8 cellular contexts compared by ENCODE assay signal in genomic region chr2:201071305-201072200, GRCh38. TPM values are rescaled to one million over a fixed set of nuclear protein-coding genes. Genes with fewer than 3 reads are reported as not detected.
DNase-seq lines count a peak whose midpoint lies in the region; ATAC-seq, FAIRE-seq and TF ChIP-seq lines count a peak whose summit lies in the region.

Gene HYCC2 (minus strand): TSS chr2:201071671. CDS start chr2:201024009, 47,662 bp downstream.
Gene NDUFB3 (plus strand): TSS chr2:201072001. CDS start chr2:201078883, 6,882 bp downstream.

- intact Hi-C loops in psoas muscle (cut with DNase I): loop anchor here (1.0 to 10.0 kb wide), 6 partner anchors 41 to 167 kb away; partner anchors contain the start of genes ORC2 (in 2 of the 2) and CFLAR (in 1 of the 2)

- peak within 1 kb of the TSS; percentile 100 for H3K4me3 Mint-ChIP-seq in T-helper 17 cell

- H3K4me1 Mint-ChIP-seq in T-helper 17 cell: peaks cover 41% of the 10 kb centered on the region

- H3K4me1 ChIP-seq in right atrium auricular region (peaks cover 0 to 44% of the 10 kb centered on the region in 2 donors), psoas muscle (peaks cover 56% of the 10 kb centered on the region)

- H3K27me3 ChIP-seq in right atrium auricular region: no peaks in the 10 kb centered on the region
- no peaks in the 10 kb centered on the region for H3K27me3 ChIP-seq in psoas muscle (ENCODE audit: insufficient read depth in 3 of 3, low read length in 2 of 3)

- TF ChIP-seq CTCF in right atrium auricular region (IDR thresholded peaks at IDR 0.05): peak; percentile 11 to 55
- peak; percentile 36 for TF ChIP-seq CTCF in psoas muscle (IDR thresholded peaks at IDR 0.05)

- peak within 1 kb of the TSS; percentile 99 for H3K27ac Mint-ChIP-seq in T-helper 17 cell

- WGBS in psoas muscle, 3 donors: 0 to 1% (median 0%) methylated on average over 44 to 48 of the region's 48 CpGs

- peak; percentile 97 for FAIRE-seq in urothelium cell line (lab: Jason Lieb, UNC)

- H3K27me3 Mint-ChIP-seq in T-helper 17 cell: no peaks in the 10 kb centered on the region

- ATAC-seq in GM18498 (IDR thresholded peaks at IDR 0.05; ENCODE audit: unreplicated experiment) (peak; percentile 98), HG02938 (IDR thresholded peaks at IDR 0.05; ENCODE audit: unreplicated experiment) (peak; percentile 96), T-helper 17 cell (peak; percentile 94), psoas muscle (peak; percentile 98 to 100 (median 99))

- H3K27ac ChIP-seq in angular gyrus (ENCODE audit: low read depth, low read length) (peak within 1 kb of the TSS; percentile 94), right atrium auricular region (peak within 1 kb of the TSS; percentile 86 to 89), psoas muscle (peak within 1 kb of the TSS; percentile 95)

- H3K9me3 ChIP-seq in T-helper 17 cell (ENCODE audit: control insufficient read depth, low read length, poor library complexity, severe bottlenecking) (no peaks in the 10 kb centered on the region), right atrium auricular region (no peaks in the 10 kb centered on the region), psoas muscle (no peaks in the 10 kb centered on the region)

- H3K36me3 ChIP-seq in right atrium auricular region: no peaks in the 10 kb centered on the region
- no peaks in the 10 kb centered on the region for H3K36me3 ChIP-seq in psoas muscle (ENCODE audit: insufficient read depth in 1 of 2, low read depth in 1 of 2)

- DNase-seq in NCI-H1694 treated with DMSO at 0.1 percent for 48 hours (lab: John Stamatoyannopoulos, UW): peak; percentile 94
- DNase-seq in T-helper 17 cell: peak; percentile 84 to 89 (median 87)
- peak; percentile 93 for DNase-seq in right atrium auricular region (ENCODE audit: low spot score)
- peak; percentile 87 to 95 for DNase-seq in psoas muscle
- DNase-seq in urothelium cell line (ENCODE audit: low spot score): peak; percentile 97

- H3K36me3 Mint-ChIP-seq in T-helper 17 cell (ENCODE audit: low read depth): peaks cover 6% of the 10 kb centered on the region

- H3K4me3 ChIP-seq in right atrium auricular region (peak within 1 kb of the TSS; percentile 86 to 98), psoas muscle (peak within 1 kb of the TSS; percentile 92)

RNA-seq across cellular contexts. Expression of gene HYCC2, which starts in this region (rescaled TPM):
- total RNA-seq in T-helper 17 cell: 10 to 100 TPM; 29.4 to 36.5 TPM
- total RNA-seq in right atrium auricular region: 1 to 10 TPM; 4.0 to 4.8 TPM
- 1 to 10 TPM; 7.6 to 8.6 (median 8.1) TPM for total RNA-seq in psoas muscle
- 1 to 10 TPM; 1.7 to 5.2 (median 2.1) TPM for polyA plus RNA-seq in psoas muscle

RNA-seq across cellular contexts. Expression of gene NDUFB3, which starts in this region (rescaled TPM):
- total RNA-seq in T-helper 17 cell (10 to 100 TPM; 23.7 to 33.8 TPM), right atrium auricular region (100 to 1,000 TPM; 152 to 238 TPM), psoas muscle (100 to 1,000 TPM; 188 to 271 (median 261) TPM)
- polyA plus RNA-seq in psoas muscle: 100 to 1,000 TPM; 200 to 255 (median 202) TPM

Comparison
In these comparisons a context has a peak if more than half of its experiments do, and no peak if none do; other contexts are left out.
1. Peak in every context shown above with its lines: DNase-seq, ATAC-seq, H3K4me3 ChIP-seq and H3K27ac ChIP-seq.
2. RNA of gene NDUFB3 (total RNA-seq): 188 to 271 TPM in psoas muscle and 152 to 238 TPM in right atrium auricular region; 23.7 to 33.8 TPM in T-helper 17 cell; every median in the first group is over 4 times any median in the second.